Comparison of ENCODE assay signal across 8 cellular contexts in genomic region chr6:149032599-149033405, GRCh38.
A peak's percentile ranks its signal among the peaks of the same experiment; 100 is the strongest.
DNase-seq lines count a peak whose midpoint lies in the region; ATAC-seq, FAIRE-seq and TF ChIP-seq lines count a peak whose summit lies in the region.

No MANE protein-coding gene starts in this region.

- no peaks in the 10 kb centered on the region for H3K36me3 ChIP-seq in HAP-1 (replicated peaks)
- no peaks in the 10 kb centered on the region for H3K36me3 ChIP-seq in MG63
- no peaks in the 10 kb centered on the region for H3K36me3 ChIP-seq in HepG2 (replicated peaks in 1 of 2; ENCODE audit: control insufficient read depth in 1 of 2, insufficient read depth in 2 of 2, low read length in 2 of 2)

- ATAC-seq in HepG2: peak; percentile 85

- 18% methylated on average over 8 of the region's 8 CpGs for WGBS in HepG2 (ENCODE audit: low lambda C conversion rate)

- no peaks in the 10 kb centered on the region for H3K27me3 ChIP-seq in HAP-1 (ENCODE audit: low read depth)
- no peaks in the 10 kb centered on the region for H3K27me3 ChIP-seq in MG63
- H3K27me3 ChIP-seq in HepG2 (ENCODE audit: control insufficient read depth in 1 of 2, insufficient read depth in 2 of 2, low read length in 2 of 2): no peaks in the 10 kb centered on the region

- TF ChIP-seq EP300 in HepG2 (IDR thresholded peaks at IDR 0.05; ENCODE audit: low read depth in 2 of 2, low read length in 2 of 2) (peak; percentile 78 to 95; a peak in 3 of 4 replicates), HepG2 (CRISPR knock-in tag; IDR thresholded peaks at IDR 0.05; ENCODE audit: borderline replicate concordance) (peak; percentile 92)

- H3K4me2 ChIP-seq in HepG2 (ENCODE audit: low read depth, low read length): peak overlapping the region; percentile 43

- no peaks in the 10 kb centered on the region for H3K79me2 ChIP-seq in HepG2 (ENCODE audit: insufficient read depth, low read length)

- TF ChIP-seq CTCF in HepG2 (CRISPR knock-in tag; IDR thresholded peaks at IDR 0.05): no peak

- TF ChIP-seq RAD21 in HepG2 (CRISPR knock-in tag; IDR thresholded peaks at IDR 0.05): no peak

- in situ Hi-C loops in HAP-1 (cut with MboI; ENCODE audit: low sequenced_read_pairs): no loop called here
- in situ Hi-C loops in HepG2 (cut with HindIII; ENCODE audit: extremely low pct_ligation_motif_present, low pct_unique_long_range_greater_than_20kb): loop anchor here (5.0 to 10.0 kb wide), 3 partner anchors 49 to 394 kb away; partner anchors contain the start of gene TAB2

- no TSS peak for BruUV-seq in HepG2 (replicated peaks; lab: Mats Ljungman, UMichigan)

- CTCF ChIA-PET in HepG2 (lab: Yijun Ruan, JAX; ENCODE audit: low intra/inter-chr PET ratio, low total read pairs): no interaction called here

- no peaks in the 10 kb centered on the region for H4K20me1 ChIP-seq in HepG2 (ENCODE audit: insufficient read depth, low read length)

- H2AFZ ChIP-seq in HepG2 (ENCODE audit: low read length): no peak overlapping the region

- DNase-seq in HAP-1 (ENCODE audit: low spot score in 2 of 2) (peak; percentile 47 to 50), MG63 (peak; percentile 87), HepG2 (ENCODE audit: low spot score) (peak; percentile 98), superior temporal gyrus (ENCODE audit: extremely low spot score) (peak; percentile 46), DMS79 treated with DMSO at 0.1 percent for 48 hours (lab: John Stamatoyannopoulos, UW) (no peak), frontal cortex (ENCODE audit: low spot score in 2 of 2) (no peak)
- DNase-seq in activated effector memory CD4-positive, alpha-beta T cell treated with anti-CD3 and anti-CD28 coated beads, Interleukin-2, amount 50 U/mL, for 16 hours: peak; percentile 84

- H3K4me1 ChIP-seq in HAP-1 (peaks cover 10% of the 10 kb centered on the region), HepG2 (ENCODE audit: insufficient read depth, low read length) (peaks cover 61% of the 10 kb centered on the region)

- H3K4me3 ChIP-seq in HAP-1 (no peak overlapping the region), MG63 (no peak overlapping the region), HepG2 (replicated peaks in 1 of 3; ENCODE audit: insufficient read depth in 1 of 3, low read depth in 2 of 3, low read length in 3 of 3) (no peak overlapping the region)

- peak overlapping the region; percentile 91 for H3K27ac ChIP-seq in HepG2 (ENCODE audit: extremely low read length, insufficient read depth, low read length)

- TF ChIP-seq POLR2A in GM15510 (IDR thresholded peaks at IDR 0.05; ENCODE audit: borderline replicate concordance, extremely low read depth, insufficient read length) (peak; percentile 26), HepG2 (IDR thresholded peaks at IDR 0.05; ENCODE audit: insufficient read depth in 1 of 2, low read depth in 2 of 2, low read length in 2 of 2) (no peak)

- H3K9me3 ChIP-seq in HAP-1 (no peaks in the 10 kb centered on the region), MG63 (no peaks in the 10 kb centered on the region), HepG2 (ENCODE audit: low read length) (no peaks in the 10 kb centered on the region)

- POLR2A ChIA-PET in HepG2 (lab: Yijun Ruan, JAX): interaction anchor here (0.8 to 1.3 kb wide), 5 partner anchors 28 to 137 kb away, joined by 3 to 8 read pairs (median 3); no protein-coding TSS in a partner anchor

- intact Hi-C loops in HepG2 (cut with micrococcal nuclease; ENCODE audit: unreplicated experiment): loop anchor here (1.0 kb wide), 1 partner anchor 42 kb away; no protein-coding TSS in a partner anchor

- H3K9ac ChIP-seq in HepG2 (ENCODE audit: insufficient read depth, low read depth, low read length): peak overlapping the region; percentile 45; the same call in 1 of the 2 replicates

- FAIRE-seq in HepG2 (lab: Jason Lieb, UNC): peak; percentile 95
- no peak for FAIRE-seq in frontal cortex (lab: Jason Lieb, UNC)

TF ChIP-seq in HepG2, 621 proteins besides CTCF, POLR2A, EP300 and RAD21 (continues in another document):
- TF ChIP-seq THRA (CRISPR knock-in tag; IDR thresholded peaks at IDR 0.05; ENCODE audit: borderline replicate concordance) (no peak; the same call in 1 of the 2 replicates), U2AF1 (optimal IDR thresholded peaks at IDR 0.05; ENCODE audit: low read depth, low read length) (no peak), TARDBP (CRISPR knock-in tag; IDR thresholded peaks at IDR 0.05) (0 out of 2 replicates have a peak, but pooled peaks have one; percentile 32), MXI1 (IDR thresholded peaks at IDR 0.05; ENCODE audit: borderline replicate concordance, low read depth, low read length) (no peak), ZMYM3 (CRISPR knock-in tag; IDR thresholded peaks at IDR 0.05) (0 out of 2 replicates have a peak, but pooled peaks have one; percentile 24), PRDM15 (CRISPR knock-in tag; IDR thresholded peaks at IDR 0.05) (no peak), MBD4 (IDR thresholded peaks at IDR 0.05; ENCODE audit: borderline replicate concordance, low read length) (no peak), HMG20A (CRISPR knock-in tag; IDR thresholded peaks at IDR 0.05; ENCODE audit: borderline replicate concordance) (peak; percentile 58; the same call in 1 of the 2 replicates), NPAS2 (CRISPR knock-in tag; IDR thresholded peaks at IDR 0.05; ENCODE audit: borderline replicate concordance) (no peak), ZSCAN5A (CRISPR knock-in tag; IDR thresholded peaks at IDR 0.05; ENCODE audit: borderline replicate concordance) (peak; percentile 74; the same call in 1 of the 2 replicates), MAFK (conservative IDR thresholded peaks at IDR 0.05 in 1 of 2, IDR thresholded peaks at IDR 0.05 in 1 of 2; ENCODE audit: low read length in 2 of 2) (peak; percentile 88 to 94), GMEB2 (CRISPR knock-in tag; IDR thresholded peaks at IDR 0.05; ENCODE audit: low read depth) (no peak), MXD1 (CRISPR knock-in tag; IDR thresholded peaks at IDR 0.05) (no peak), ZNF143 (CRISPR knock-in tag; IDR thresholded peaks at IDR 0.05) (no peak)

Comparison
In these comparisons a context has a peak if more than half of its experiments do, and no peak if none do; other contexts are left out.
1. DNase-seq: peak in HAP-1 (2 of 2), MG63 (single experiment), activated effector memory CD4-positive, alpha-beta T cell treated with anti-CD3 and anti-CD28 coated beads, Interleukin-2, amount 50 U/mL, for 16 hours (single experiment), HepG2 (single experiment) and superior temporal gyrus (single experiment); none in DMS79 treated with DMSO at 0.1 percent for 48 hours (single experiment) and frontal cortex (0 of 2).